ENCODE assay signal across 11 cellular contexts in the genomic region with DNA sequence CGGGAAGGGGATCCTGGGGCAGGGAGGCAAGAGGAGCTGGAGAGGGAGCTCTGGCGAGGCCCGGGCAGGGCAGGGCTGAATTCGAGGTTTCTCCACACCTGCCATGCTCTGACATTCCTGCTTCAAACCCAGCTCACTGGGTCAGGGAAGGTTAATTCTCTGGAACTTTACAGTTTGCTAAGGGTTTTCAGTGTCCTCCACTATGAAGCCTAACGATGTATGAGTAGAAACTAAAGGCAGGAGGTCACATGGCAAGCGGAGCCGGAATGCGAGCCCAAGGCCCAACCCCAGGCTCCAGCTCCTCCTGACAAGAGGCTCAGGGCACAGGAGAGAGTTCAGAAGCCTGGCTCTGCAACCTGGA. TPM values are rescaled to one million over a fixed set of nuclear protein-coding genes. Genes with fewer than 3 reads are reported as not detected.
DNase-seq lines count a peak whose midpoint lies in the region; ATAC-seq and TF ChIP-seq lines count a peak whose summit lies in the region.
"Had no signal": no experiment of that assay in that cellular context is flagged by ENCODE, and none has a peak within 500 bp of the region (broad histone marks: within the 10 kb centered on the region; RNA-seq: fewer than 3 reads in every experiment).

No MANE protein-coding gene starts in this region.

- BruUV-seq in Caco-2 (replicated peaks; lab: Mats Ljungman, UMichigan) (no TSS peak), PC-3 (replicated peaks; lab: Mats Ljungman, UMichigan) (no TSS peak)

- H3K4me3 Mint-ChIP-seq in Caco-2 (ENCODE audit: unreplicated experiment): no peak overlapping the region
- H3K4me3 Mint-ChIP-seq: activated naive CD4-positive, alpha-beta T cell treated with anti-CD3 and anti-CD28 coated beads for 36 hours had no signal

- H3K27ac ChIP-seq in PC-3 (ENCODE audit: low read length) (no peak overlapping the region), esophagus squamous epithelium (peak overlapping the region; percentile 67 to 90 (median 80)), rectal smooth muscle tissue (ENCODE audit: low read depth, low read length) (peak overlapping the region; percentile 49)

- no peak for TF ChIP-seq POLR2A in esophagus squamous epithelium (IDR thresholded peaks at IDR 0.05)

- DNase-seq in Caco-2: no peak
- DNase-seq in PC-3: no peak
- DNase-seq in esophagus squamous epithelium (lab: John Stamatoyannopoulos, UW): no peak
- DNase-seq in SW480 (ENCODE audit: low spot score): no peak
- DNase-seq in occipital lobe (lab: John Stamatoyannopoulos, UW): no peak
- DNase-seq: DMS79 had no signal

- peak overlapping the region; percentile 78 for H3K4me2 ChIP-seq in PC-3 (ENCODE audit: low read length)

- POLR2A ChIA-PET in Caco-2 (lab: Charles Lee) (no interaction called here), PC-3 (lab: Charles Lee; ENCODE audit: unreplicated experiment) (no interaction called here)

- H3K4me3 ChIP-seq in Caco-2 (ENCODE audit: low read depth, low read length) (0 out of 2 replicates have a peak overlapping the region, but pooled peaks have one; percentile 11), PC-3 (ENCODE audit: low read length) (no peak overlapping the region; the same call in 1 of the 2 replicates), esophagus squamous epithelium (peak overlapping the region; percentile 30 to 64 (median 41)), rectal smooth muscle tissue (ENCODE audit: low read length) (peak overlapping the region; percentile 67)

- peaks cover 18% of the 10 kb centered on the region for H3K4me1 ChIP-seq in Caco-2
- peaks cover 19% of the 10 kb centered on the region; the same call in 1 of the 2 replicates for H3K4me1 ChIP-seq in PC-3 (ENCODE audit: insufficient read depth, low read length)
- H3K4me1 ChIP-seq in esophagus squamous epithelium: peaks cover 32 to 56% (median 36%) of the 10 kb centered on the region in 3 donors
- peaks cover 15% of the 10 kb centered on the region for H3K4me1 ChIP-seq in rectal smooth muscle tissue (ENCODE audit: control insufficient read depth, insufficient read depth, low read length)

- CTCF ChIA-PET in Caco-2 (lab: Charles Lee): interaction anchor here (0.5 to 6.1 kb wide), 13 partner anchors 10 to 804 kb away, joined by 3 to 78 read pairs (median 3); a partner anchor contains a TSS
- CTCF ChIA-PET in PC-3 (lab: Charles Lee): interaction anchor here (0.5 to 4.9 kb wide), 5 partner anchors 29 to 112 kb away, joined by 4 to 45 read pairs (median 6); a partner anchor contains a TSS

- WGBS in esophagus squamous epithelium, 2 donors: 62 to 64% methylated on average over 3 to 6 of the region's 8 CpGs

- no peak for TF ChIP-seq CTCF in Caco-2 (IDR thresholded peaks at IDR 0.05; ENCODE audit: insufficient read depth in 1 of 2, low read depth in 1 of 2, low read length in 1 of 2, severe bottlenecking in 1 of 2, unreplicated experiment in 1 of 2)
- peak; percentile 28; the same call in 1 of the 2 replicates for TF ChIP-seq CTCF in PC-3 (conservative IDR thresholded peaks at IDR 0.05; ENCODE audit: low read depth, low read length)
- no peak for TF ChIP-seq CTCF in esophagus squamous epithelium (IDR thresholded peaks at IDR 0.05)

- H3K9me3 Mint-ChIP-seq in Caco-2 (ENCODE audit: unreplicated experiment): no peaks in the 10 kb centered on the region
- H3K9me3 Mint-ChIP-seq: activated naive CD4-positive, alpha-beta T cell treated with anti-CD3 and anti-CD28 coated beads for 36 hours had no signal

- peaks cover 6% of the 10 kb centered on the region for H3K27me3 Mint-ChIP-seq in Caco-2 (ENCODE audit: insufficient read depth, unreplicated experiment)

- H3K4me1 Mint-ChIP-seq in Caco-2 (ENCODE audit: low read depth, unreplicated experiment): peaks cover 17% of the 10 kb centered on the region

- H2AFZ ChIP-seq in PC-3 (ENCODE audit: low read length): peak overlapping the region; percentile 73

- no peaks in the 10 kb centered on the region for H3K27me3 ChIP-seq in Caco-2 (replicated peaks; ENCODE audit: control insufficient read depth, insufficient read depth, low read length)
- H3K27me3 ChIP-seq in PC-3 (ENCODE audit: low read length): no peaks in the 10 kb centered on the region
- peaks cover 0 to 12% (median 0%) of the 10 kb centered on the region in 4 donors for H3K27me3 ChIP-seq in esophagus squamous epithelium
- peaks cover 6% of the 10 kb centered on the region for H3K27me3 ChIP-seq in rectal smooth muscle tissue (ENCODE audit: control insufficient read depth, insufficient read depth, low read length)

- no peaks in the 10 kb centered on the region for H4K20me1 ChIP-seq in PC-3 (ENCODE audit: low read length)

- H3K79me2 ChIP-seq in PC-3 (ENCODE audit: low read length): no peaks in the 10 kb centered on the region

- H3K36me3 ChIP-seq in Caco-2 (ENCODE audit: control insufficient read depth, insufficient read depth, low read length) (no peaks in the 10 kb centered on the region), PC-3 (ENCODE audit: low read depth, low read length) (no peaks in the 10 kb centered on the region), esophagus squamous epithelium (peaks cover 0 to 32% (median 0%) of the 10 kb centered on the region in 3 donors), rectal smooth muscle tissue (ENCODE audit: control insufficient read depth, insufficient read depth, low read length) (peaks cover 11% of the 10 kb centered on the region)

- no peaks in the 10 kb centered on the region for H3F3A ChIP-seq in PC-3 (ENCODE audit: low read length, unreplicated experiment)

- ATAC-seq in PC-3 (peak; percentile 8), HG03439 (IDR thresholded peaks at IDR 0.05; ENCODE audit: unreplicated experiment) (no peak), GM19455 (IDR thresholded peaks at IDR 0.05; ENCODE audit: unreplicated experiment) (no peak)

- H3K9ac ChIP-seq in PC-3 (ENCODE audit: low read length): no peak overlapping the region
- no peak overlapping the region for H3K9ac ChIP-seq in rectal smooth muscle tissue (ENCODE audit: low read length)

- intact Hi-C loops in Caco-2 (cut with micrococcal nuclease; ENCODE audit: unreplicated experiment): loop anchor here (1.0 kb wide), 1 partner anchor 102 kb away; no protein-coding TSS in a partner anchor
- intact Hi-C loops in PC-3 (cut with micrococcal nuclease): loop anchor here (1.0 to 5.0 kb wide), 3 partner anchors 102 to 120 kb away; a partner anchor contains a TSS
- intact Hi-C loops in esophagus squamous epithelium (cut with DNase I): loop anchor here (5.0 kb wide), 1 partner anchor 100 kb away; no protein-coding TSS in a partner anchor

- H3K36me3 Mint-ChIP-seq in Caco-2 (ENCODE audit: insufficient read depth, unreplicated experiment): peaks cover 14% of the 10 kb centered on the region

- no peaks in the 10 kb centered on the region for H3K9me2 ChIP-seq in PC-3 (replicated peaks; ENCODE audit: low read length)

- H3K9me3 ChIP-seq in Caco-2 (no peaks in the 10 kb centered on the region), PC-3 (ENCODE audit: low read length) (no peaks in the 10 kb centered on the region), esophagus squamous epithelium (no peaks in the 10 kb centered on the region)

- H3K27ac Mint-ChIP-seq in Caco-2 (ENCODE audit: unreplicated experiment): no peak overlapping the region
- H3K27ac Mint-ChIP-seq: activated naive CD4-positive, alpha-beta T cell treated with anti-CD3 and anti-CD28 coated beads for 36 hours had no signal

RNA-seq across cellular contexts. Expression of a gene that starts 29.2 kb away (rescaled TPM):
- total RNA-seq in Caco-2 (2022) (12.0 and 15.1 TPM in 2 replicates), PC-3 (2014; rRNA removed) (56.2 and 59.5 TPM in 2 replicates), esophagus squamous epithelium (10 to 100 TPM; 23.8 to 44.1 (median 34.7) TPM), occipital lobe (47.6 TPM)

RNA-seq across cellular contexts. Expression of a gene that starts 38.8 kb away (rescaled TPM):
- 173 and 179 TPM in 2 replicates for total RNA-seq in Caco-2 (2022)
- 99.2 and 117 TPM in 2 replicates for total RNA-seq in PC-3 (2014; rRNA removed)
- 10 to 100 TPM; 54.6 to 66.2 (median 57.8) TPM for total RNA-seq in esophagus squamous epithelium
- 27.9 TPM for total RNA-seq in occipital lobe

RNA-seq across cellular contexts. Expression of a gene that starts 54.2 kb away (rescaled TPM):
- total RNA-seq in Caco-2 (2022): 2.5 and 5.2 TPM in 2 replicates
- total RNA-seq in PC-3 (2014; rRNA removed): 2.8 and 4.1 TPM in 2 replicates
- total RNA-seq in esophagus squamous epithelium: 1 to 10 TPM in 1 of 4 donors, under 1 TPM in 2, not detected in 1; 0.35 to 2.3 (median 0.70) TPM
- total RNA-seq in occipital lobe: 4.1 TPM
- total RNA-seq: epithelial cell of proximal tubule had no signal
